19 cellular contexts compared by ENCODE assay signal in genomic region chr17:44002141-44002848, GRCh38. TPM values are rescaled to one million over a fixed set of nuclear protein-coding genes. Genes with fewer than 3 reads are reported as not detected.
DNase-seq lines count a peak whose midpoint lies in the region; ATAC-seq, FAIRE-seq and TF ChIP-seq lines count a peak whose summit lies in the region.
"Had no signal": no experiment of that assay in that cellular context is flagged by ENCODE, and none has a peak within 500 bp of the region (broad histone marks: within the 10 kb centered on the region; RNA-seq: fewer than 3 reads in every experiment).

No MANE protein-coding gene starts in this region.

- peak overlapping the region; percentile 35 for H3K9ac ChIP-seq in adipocyte (ENCODE audit: low read length)

- no peak for TF ChIP-seq RAD21 in A549 (conservative IDR thresholded peaks at IDR 0.05 in 1 of 2, IDR thresholded peaks at IDR 0.05 in 1 of 2)

- 77% methylated on average over 9 of the region's 9 CpGs for WGBS in A549 (ENCODE audit: missing lambda C conversion rate)

- ATAC-seq in A549, result no peak
- no peak for ATAC-seq in natural killer cell
- ATAC-seq: activated CD8-positive, alpha-beta T cell treated with anti-CD3 and anti-CD28 coated beads, Interleukin-2, amount 10 ng/mL, durations not matched to agents 7 days and 5 days had no signal

- H3K4me1 Mint-ChIP-seq in natural killer cell, result peaks cover 8 to 12% of the 10 kb centered on the region in 2 donors

- no peak for TF ChIP-seq EP300 in A549 (IDR thresholded peaks at IDR 0.05)

- no peaks in the 10 kb centered on the region for H3K9me3 ChIP-seq in A549
- H3K9me3 ChIP-seq in HEK293 (ENCODE audit: control insufficient read depth, insufficient read depth, low read depth, low read length), result no peaks in the 10 kb centered on the region
- H3K9me3 ChIP-seq in adipocyte (ENCODE audit: control insufficient read depth, low read length), result no peaks in the 10 kb centered on the region
- H3K9me3 ChIP-seq: left ventricle myocardium inferior had no signal

- H3K9me3 Mint-ChIP-seq in natural killer cell, result no peaks in the 10 kb centered on the region

- DNase-seq in A549 (ENCODE audit: low read depth in 1 of 2, low spot score in 1 of 2) (peak in 1 of 2 experiments; percentile 36), adipocyte (ENCODE audit: low read depth) (peak; percentile 48), fibroblast of villous mesenchyme (ENCODE audit: low read depth) (peak; percentile 68), iPS-NIHi7 (ENCODE audit: extremely low spot score) (no peak), HuH-7 (ENCODE audit: low spot score) (no peak), natural killer cell (no peak), NCI-H1105 treated with DMSO at 0.1 percent for 48 hours (lab: John Stamatoyannopoulos, UW) (no peak)
- DNase-seq: activated CD8-positive, alpha-beta T cell treated with anti-CD3 and anti-CD28 coated beads, Interleukin-2, amount 10 ng/mL, durations not matched to agents 7 days and 5 days; activated naive CD4-positive, alpha-beta T cell; cerebellar nuclear complex; DMS79; Karpas-422; left ventricle myocardium inferior; NCI-H2171; OCI-M1; stimulated activated CD4-positive, alpha-beta T cell treated with anti-CD3 and anti-CD28 coated beads, Interleukin-12 subunit alpha, Interleukin-12 subunit beta, amount 100 ng/mL, for 4 hours had no signal

- peaks cover 18 to 19% of the 10 kb centered on the region in 2 donors for H3K27me3 Mint-ChIP-seq in natural killer cell (ENCODE audit: low read depth in 2 of 2)

- no peak for TF ChIP-seq POLR2A in A549 (IDR thresholded peaks at IDR 0.05; ENCODE audit: low read length)

- intact Hi-C loops in natural killer cell (cut with micrococcal nuclease), result no loop called here

- CTCF ChIA-PET in A549 (lab: Yijun Ruan, JAX) (interaction anchor here (0.8 to 24.9 kb wide), 12 partner anchors 7 to 161 kb away, joined by 3 to 657 read pairs (median 4); partner anchors contain the start of genes PPY, PYY and TMEM101), HEK293 (lab: Yijun Ruan, JAX) (interaction anchor here (0.6 to 3.4 kb wide), 13 partner anchors 8 to 410 kb away, joined by 3 to 12 read pairs (median 5); no protein-coding TSS in a partner anchor)

- peaks cover 11% of the 10 kb centered on the region for H3K4me1 ChIP-seq in A549
- H3K4me1 ChIP-seq in HEK293 (ENCODE audit: control insufficient read depth, insufficient read depth, low read length), result no peaks in the 10 kb centered on the region
- H3K4me1 ChIP-seq in adipocyte (ENCODE audit: control insufficient read depth, insufficient read depth, low read length), result peaks cover 45% of the 10 kb centered on the region

- H3K36me3 ChIP-seq in HEK293 (ENCODE audit: control insufficient read depth in 2 of 2, insufficient read depth in 1 of 2, low read length in 2 of 2), result no peaks in the 10 kb centered on the region
- no peaks in the 10 kb centered on the region for H3K36me3 ChIP-seq in adipocyte (ENCODE audit: control insufficient read depth, insufficient read depth, low read length, severe bottlenecking)
- H3K36me3 ChIP-seq: left ventricle myocardium inferior had no signal

- no peak for FAIRE-seq in A549 (lab: Jason Lieb, UNC)
- FAIRE-seq: GM18507 had no signal

- peak overlapping the region in 1 of 2 experiments; percentile 45; a peak in 3 of 6 replicates for H3K27ac ChIP-seq in A549
- no peak overlapping the region for H3K27ac ChIP-seq in HEK293 (ENCODE audit: extremely low read depth, low read depth, low read length)
- H3K27ac ChIP-seq: left ventricle myocardium inferior had no signal

- H3K4me3 ChIP-seq in A549, result no peak overlapping the region
- H3K4me3 ChIP-seq in HEK293 (ENCODE audit: low read depth, low read length), result no peak overlapping the region
- no peak overlapping the region for H3K4me3 ChIP-seq in adipocyte (ENCODE audit: low read length)
- H3K4me3 ChIP-seq in fibroblast of villous mesenchyme (ENCODE audit: low read depth, low read length), result no peak overlapping the region
- H3K4me3 ChIP-seq: left ventricle myocardium inferior had no signal

- no peak overlapping the region for H3K4me3 Mint-ChIP-seq in natural killer cell
- H3K4me3 Mint-ChIP-seq: activated CD8-positive, alpha-beta T cell treated with anti-CD3 and anti-CD28 coated beads, Interleukin-2, amount 10 ng/mL, durations not matched to agents 7 days and 5 days had no signal

- TF ChIP-seq CTCF in A549 (IDR thresholded peaks at IDR 0.05) (no peak), HEK293 (tag by site-specific recombination; IDR thresholded peaks at IDR 0.05) (no peak), fibroblast of villous mesenchyme (IDR thresholded peaks at IDR 0.05; ENCODE audit: insufficient read depth, low read depth, low read length) (no peak), natural killer cell (IDR thresholded peaks at IDR 0.05) (no peak)

- no peaks in the 10 kb centered on the region for H3K27me3 ChIP-seq in adipocyte (replicated peaks; ENCODE audit: control insufficient read depth, insufficient read depth, low read length)

- H3K36me3 Mint-ChIP-seq in natural killer cell, result no peaks in the 10 kb centered on the region

- no peak overlapping the region for H3K27ac Mint-ChIP-seq in natural killer cell
- H3K27ac Mint-ChIP-seq: activated CD8-positive, alpha-beta T cell treated with anti-CD3 and anti-CD28 coated beads, Interleukin-2, amount 10 ng/mL, durations not matched to agents 7 days and 5 days had no signal

- POLR2A ChIA-PET in A549 (lab: Yijun Ruan, JAX), result no interaction called here
- POLR2A ChIA-PET in HEK293 (lab: Yijun Ruan, JAX), result no interaction called here

- H3K4me2 ChIP-seq in A549, result no peak overlapping the region; the same call in 2 of the 3 replicates

TF ChIP-seq in A549, 52 proteins besides CTCF, POLR2A, EP300 and RAD21:
- TF ChIP-seq KDM1A (IDR thresholded peaks at IDR 0.05; ENCODE audit: low read depth), result peak; percentile 88; the same call in 1 of the 2 replicates
- no peak for TF ChIP-seq RARB (CRISPR knock-in tag; IDR thresholded peaks at IDR 0.05)

TF ChIP-seq in HEK293, 187 proteins besides CTCF, POLR2A, EP300 and RAD21:
- TF ChIP-seq ZNF239 (tag by site-specific recombination; IDR thresholded peaks at IDR 0.05) (no peak), HOXD13 (CRISPR knock-in tag; IDR thresholded peaks at IDR 0.05; ENCODE audit: borderline replicate concordance) (peak; percentile 40; the same call in 1 of the 2 replicates), ZNF169 (tag by site-specific recombination; IDR thresholded peaks at IDR 0.05) (no peak), ZNF704 (tag by site-specific recombination; IDR thresholded peaks at IDR 0.05) (no peak)

RNA-seq across cellular contexts. Expression of gene NAGS, which starts 2.1 kb away (rescaled TPM):
- polyA plus RNA-seq in A549 (2011; rRNA removed) (0.61 and 0.66 TPM in 2 replicates), A549 (2017; fragmentation: RNase III; extraction: RNeasy Plus Mini Kit Qiagen cat#74134 plus additional on column Dnase treatment) (0.76 to 0.88 TPM (median 0.77 TPM) in 3 replicates)
- 0.49 and 0.75 TPM in 2 replicates for polyA plus RNA-seq in A549 (2012; cell fraction: cytosol; rRNA removed)
- polyA plus RNA-seq in A549 (2012; cell fraction: nucleus; rRNA removed), result 0.40 and 0.59 TPM in 2 replicates
- polyA minus RNA-seq in A549 (2011; rRNA and poly(A)+ RNA removed), result 0.68 and 0.91 TPM in 2 replicates
- total RNA-seq in fibroblast of villous mesenchyme (0.43 and 0.64 TPM in 2 replicates), natural killer cell (1 to 10 TPM in 2 of 3 donors, under 1 TPM in 1; 0.92 to 1.7 (median 1.1) TPM)

RNA-seq across cellular contexts. Expression of gene TMEM101, which starts 12.5 kb away (rescaled TPM):
- polyA plus RNA-seq in A549 (2011; rRNA removed), result 38.2 and 40.3 TPM in 2 replicates
- 53.9 and 59.4 TPM in 2 replicates for polyA plus RNA-seq in A549 (2012; cell fraction: cytosol; rRNA removed)
- polyA plus RNA-seq in A549 (2012; cell fraction: nucleus; rRNA removed), result 64.5 and 68.1 TPM in 2 replicates
- polyA plus RNA-seq in A549 (2017; fragmentation: RNase III; extraction: RNeasy Plus Mini Kit Qiagen cat#74134 plus additional on column Dnase treatment), result 29.6 to 33.5 TPM (median 32.2 TPM) in 3 replicates
- polyA minus RNA-seq in A549 (2011; rRNA and poly(A)+ RNA removed), result 37.8 and 44.1 TPM in 2 replicates
- total RNA-seq in fibroblast of villous mesenchyme, result 40.2 and 40.3 TPM in 2 replicates
- total RNA-seq in natural killer cell, result 10 to 100 TPM; 11.3 to 13.9 (median 11.5) TPM

RNA-seq across cellular contexts. Expression of gene PYY, which starts 48.6 kb away (rescaled TPM):
- polyA plus RNA-seq in A549 (2011; rRNA removed) (not detected in 2 replicates), A549 (2017; fragmentation: RNase III; extraction: RNeasy Plus Mini Kit Qiagen cat#74134 plus additional on column Dnase treatment) (not detected in 3 replicates)
- polyA plus RNA-seq in A549 (2012; cell fraction: cytosol; rRNA removed), result not detected in 2 replicates
- 0.07 TPM in 1 of 2 replicates, not detected in the other for polyA plus RNA-seq in A549 (2012; cell fraction: nucleus; rRNA removed)
- not detected in 2 replicates for polyA minus RNA-seq in A549 (2011; rRNA and poly(A)+ RNA removed)
- total RNA-seq in fibroblast of villous mesenchyme (not detected in 2 replicates), natural killer cell (not detected)
- total RNA-seq: activated CD8-positive, alpha-beta T cell treated with anti-CD3 and anti-CD28 coated beads, Interleukin-2, amount 10 ng/mL, durations not matched to agents 7 days and 5 days; left ventricle myocardium inferior; urinary bladder had no signal
- polyA plus RNA-seq: urinary bladder had no signal

Comparison
In these comparisons a context has a peak if more than half of its experiments do, and no peak if none do; other contexts are left out.
1. DNase-seq: peak in adipocyte (single experiment) and fibroblast of villous mesenchyme (single experiment); none in iPS-NIHi7 (single experiment), HuH-7 (single experiment), natural killer cell (single experiment) and NCI-H1105 treated with DMSO at 0.1 percent for 48 hours (single experiment).